In the genomic region with DNA sequence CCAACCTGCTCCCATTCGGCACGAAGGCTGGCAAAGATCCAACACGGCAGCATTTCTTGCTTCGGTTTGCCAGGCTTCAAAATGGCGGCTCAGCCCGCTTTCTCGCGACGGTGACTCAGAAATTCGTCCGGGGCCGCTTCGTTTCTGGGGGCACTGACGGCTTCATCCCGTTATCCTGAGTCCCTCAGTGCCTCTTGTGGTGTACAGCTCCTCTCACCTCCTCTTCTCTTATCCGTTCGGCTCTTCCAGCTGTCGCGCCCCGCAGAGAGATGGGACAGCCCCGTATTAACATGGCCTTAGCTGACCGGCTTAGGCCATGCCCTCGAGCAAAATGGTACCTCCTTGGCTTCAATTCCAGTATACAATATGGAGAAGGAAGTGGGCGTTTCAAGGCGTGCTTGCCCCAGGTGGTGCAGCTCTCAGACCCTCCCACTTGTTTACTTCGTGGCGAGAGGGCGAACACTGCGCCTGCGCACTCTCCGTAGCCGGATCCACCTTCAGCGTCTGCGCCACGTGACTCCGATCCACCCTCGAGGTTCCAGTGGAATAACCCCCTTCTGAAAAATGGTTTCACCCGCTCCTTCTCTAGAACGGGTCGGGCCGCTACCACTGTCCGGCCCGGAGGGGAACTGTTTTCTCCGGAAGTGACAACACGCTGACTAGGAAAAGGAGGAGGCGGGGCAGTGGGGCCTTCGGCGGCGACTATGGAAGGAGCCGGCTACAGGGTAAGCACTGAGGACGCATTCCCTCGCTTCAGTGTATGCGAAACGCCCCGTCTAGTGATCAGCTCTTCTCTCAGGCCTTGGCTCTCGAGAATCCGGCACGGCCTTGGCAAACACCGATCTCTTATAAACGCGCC, we compare ENCODE assay signal across 8 cellular contexts. TPM values are rescaled to one million over a fixed set of nuclear protein-coding genes. Genes with fewer than 3 reads are reported as not detected.
DNase-seq lines count a peak whose midpoint lies in the region; ATAC-seq, FAIRE-seq and TF ChIP-seq lines count a peak whose summit lies in the region.

AKT1S1 (minus strand) TSS at position 336 of the 859 bp plus-strand sequence. CDS start 4,060 bp downstream, outside the sequence.
TBC1D17 (plus strand) TSS at position 683 of the 859 bp plus-strand sequence; CDS start at position 705, 22 bp downstream.

- peak within 1 kb of the TSS; percentile 87 for H3K4me3 ChIP-seq in Caco-2 (ENCODE audit: low read depth, low read length)
- H3K4me3 ChIP-seq in H1 (ENCODE audit: extremely low read depth in 1 of 4, insufficient read depth in 2 of 4, low read depth in 3 of 4, low read length in 4 of 4), result peak within 1 kb of the TSS; percentile 90 to 95 (median 92)

- no peak within 1 kb of the TSS for H3K14ac ChIP-seq in H1 (ENCODE audit: insufficient read length)

- H4K91ac ChIP-seq in H1 (replicated peaks; ENCODE audit: insufficient read length, low read length), result peak within 1 kb of the TSS; percentile 97

- peak within 1 kb of the TSS; percentile 99 for H3K27ac ChIP-seq in H1 (ENCODE audit: low read depth, low read length)

- H3K56ac ChIP-seq in H1 (replicated peaks; ENCODE audit: insufficient read length, low read depth, low read length), result peak within 1 kb of the TSS; percentile 93

- peak within 1 kb of the TSS; percentile 44 for H2BK120ac ChIP-seq in H1 (replicated peaks; ENCODE audit: low read depth, low read length)

- peak within 1 kb of the TSS; percentile 89 for H3K4ac ChIP-seq in H1 (replicated peaks; ENCODE audit: insufficient read length, low read depth, low read length)

- H3K27ac Mint-ChIP-seq in Caco-2 (ENCODE audit: unreplicated experiment), result no peak within 1 kb of the TSS

- CTCF ChIA-PET in Caco-2 (lab: Charles Lee) (interaction anchor here (0.8 kb wide), 2 partner anchors 10 to 13 kb away, joined by 3 to 4 read pairs; no protein-coding TSS in a partner anchor), H1 (lab: Charles Lee; ENCODE audit: partially characterized antibody) (interaction anchor here (0.6 kb wide), 1 partner anchor 13 kb away, joined by 3 read pairs; no protein-coding TSS in a partner anchor)

- H2AFZ ChIP-seq in H1 (ENCODE audit: low read length), result peak within 1 kb of the TSS; percentile 98

- no peaks in the 10 kb centered on the region for H3K9me3 Mint-ChIP-seq in Caco-2 (ENCODE audit: unreplicated experiment)

- H3K27me3 ChIP-seq in Caco-2 (replicated peaks; ENCODE audit: control insufficient read depth, insufficient read depth, low read length) (no peaks in the 10 kb centered on the region), H1 (replicated peaks in 1 of 4; ENCODE audit: control insufficient read depth in 3 of 4, extremely low read depth in 1 of 4, insufficient read depth in 3 of 4, low read length in 3 of 4) (no peaks in the 10 kb centered on the region)

- TSS peak; percentile 65 for BruUV-seq in Caco-2 (replicated peaks; lab: Mats Ljungman, UMichigan)

- peak within 1 kb of the TSS; percentile 97 for H4K5ac ChIP-seq in H1 (ENCODE audit: insufficient read length, low read depth, low read length)

- no peak for TF ChIP-seq CTCF in Caco-2 (IDR thresholded peaks at IDR 0.05; ENCODE audit: insufficient read depth in 1 of 2, low read depth in 1 of 2, low read length in 1 of 2, severe bottlenecking in 1 of 2, unreplicated experiment in 1 of 2)
- TF ChIP-seq CTCF in H1 (IDR thresholded peaks at IDR 0.05; ENCODE audit: control extremely low read depth in 1 of 3, insufficient read depth in 1 of 3, low read depth in 1 of 3, low read length in 3 of 3), result no peak

- H3K4me1 ChIP-seq in Caco-2 (peaks cover 9% of the 10 kb centered on the region; the same call in 1 of the 2 replicates), H1 (replicated peaks in 1 of 4; ENCODE audit: control insufficient read depth in 3 of 4, insufficient read depth in 4 of 4, low read length in 3 of 4) (peaks cover 0 to 13% (median 7%) of the 10 kb centered on the region in 4 experiments; a peak in 6 of 7 replicates)

- peak within 1 kb of the TSS; percentile 99 for H2BK12ac ChIP-seq in H1 (ENCODE audit: low read depth, low read length)

- peak within 1 kb of the TSS; percentile 99 for H4K8ac ChIP-seq in H1 (ENCODE audit: extremely low read depth, insufficient read depth, low read length)

- peaks cover 16% of the 10 kb centered on the region for H3K23me2 ChIP-seq in H1 (ENCODE audit: low read depth, low read length)

- POLR2A ChIA-PET in Caco-2 (lab: Charles Lee) (interaction anchor here (0.7 to 2.4 kb wide), 9 partner anchors 8 to 452 kb away, joined by 3 to 12 read pairs (median 3); partner anchors contain the start of genes AP2A1, ATF5, KCNC3 and NUP62), H1 (lab: Charles Lee; ENCODE audit: partially characterized antibody) (interaction anchor here (0.8 to 6.2 kb wide), 19 partner anchors 11 to 378 kb away, joined by 3 to 76 read pairs (median 6); partner anchors contain the start of genes ATF5, CPT1C, MED25 and NUP62)

- peaks cover 0 to 30% of the 10 kb centered on the region in 2 experiments; a peak in 2 of 4 replicates for H3K79me2 ChIP-seq in H1 (ENCODE audit: control insufficient read depth in 1 of 2, insufficient read depth in 2 of 2, low read length in 2 of 2)

- peak; percentile 98 for FAIRE-seq in HTR-8/SVneo (lab: Jason Lieb, UNC)
- FAIRE-seq in H1 (lab: Jason Lieb, UNC), result peak; percentile 94

- peaks cover 7 to 9% of the 10 kb centered on the region in 2 experiments for H4K20me1 ChIP-seq in H1 (replicated peaks in 1 of 2; ENCODE audit: control insufficient read depth in 1 of 2, insufficient read depth in 2 of 2, low read length in 2 of 2)

- H3K18ac ChIP-seq in H1 (ENCODE audit: extremely low read depth, low read length), result peak within 1 kb of the TSS; percentile 99

- intact Hi-C loops in Caco-2 (cut with micrococcal nuclease; ENCODE audit: unreplicated experiment), result loop anchor here (1.0 to 10.0 kb wide), 4 partner anchors 8 to 438 kb away; partner anchors contain the start of genes AP2A1 and RRAS

- H3K79me1 ChIP-seq in H1 (ENCODE audit: low read depth, low read length), result peaks cover 16% of the 10 kb centered on the region

- H3K4me1 Mint-ChIP-seq in Caco-2 (ENCODE audit: low read depth, unreplicated experiment), result no peaks in the 10 kb centered on the region

- no peaks in the 10 kb centered on the region for H3K27me3 Mint-ChIP-seq in Caco-2 (ENCODE audit: insufficient read depth, unreplicated experiment)

- TF ChIP-seq RAD21 in H1 (IDR thresholded peaks at IDR 0.05 in 1 of 2, conservative IDR thresholded peaks at IDR 0.05 in 1 of 2; ENCODE audit: low read depth in 2 of 2, low read length in 2 of 2), result no peak

- peak; percentile 83 to 90 for TF ChIP-seq POLR2A in H1 (IDR thresholded peaks at IDR 0.05; ENCODE audit: control extremely low read depth in 1 of 2, low read depth in 2 of 2, low read length in 2 of 2)

- H3K4me2 ChIP-seq in H1 (ENCODE audit: insufficient read depth in 1 of 2, low read depth in 2 of 2, low read length in 2 of 2), result peak within 1 kb of the TSS; percentile 90 to 92

- no peak within 1 kb of the TSS for H3K23ac ChIP-seq in H1 (ENCODE audit: insufficient read length)

- H2BK15ac ChIP-seq in H1 (ENCODE audit: low read length), result peak within 1 kb of the TSS; percentile 97; the same call in 1 of the 2 replicates

- H2AK5ac ChIP-seq in H1 (ENCODE audit: low read depth, low read length), result peak within 1 kb of the TSS; percentile 86; the same call in 1 of the 2 replicates

- peaks cover 14% of the 10 kb centered on the region for H3K36me3 Mint-ChIP-seq in Caco-2 (ENCODE audit: insufficient read depth, unreplicated experiment)

- peak within 1 kb of the TSS; percentile 94 to 99 (median 98) for H3K9ac ChIP-seq in H1 (replicated peaks in 1 of 4; ENCODE audit: extremely low read depth in 1 of 4, low read depth in 3 of 4, low read length in 3 of 4)

- peaks cover 9% of the 10 kb centered on the region for H3K36me3 ChIP-seq in Caco-2 (ENCODE audit: control insufficient read depth, insufficient read depth, low read length)
- H3K36me3 ChIP-seq in H1 (ENCODE audit: control insufficient read depth in 2 of 4, insufficient read depth in 4 of 4, low read length in 3 of 4), result peaks cover 6 to 29% (median 23%) of the 10 kb centered on the region in 4 experiments

- no peak within 1 kb of the TSS for H3K4me3 Mint-ChIP-seq in Caco-2 (ENCODE audit: unreplicated experiment)

- ATAC-seq in GM21381 (IDR thresholded peaks at IDR 0.05; ENCODE audit: unreplicated experiment), result peak; percentile 60

- no peaks in the 10 kb centered on the region for H3K9me3 ChIP-seq in Caco-2
- no peaks in the 10 kb centered on the region for H3K9me3 ChIP-seq in H1 (ENCODE audit: insufficient read depth in 2 of 2, low read depth in 1 of 2, low read length in 1 of 2)

- TF ChIP-seq EP300 in H1 (IDR thresholded peaks at IDR 0.05; ENCODE audit: borderline replicate concordance in 1 of 2, low read depth in 2 of 2, low read length in 2 of 2), result peak in 1 of 2 experiments; percentile 100; a peak in 2 of 3 replicates

- 1% methylated on average over 58 of the region's 61 CpGs; no CpG with 5 or more reads in 1 of the 2 experiments for WGBS in H1 (ENCODE audit: extremely low coverage in 1 of 2, insufficient coverage in 1 of 2, insufficient read length in 1 of 2, insufficient replicate concordance in 2 of 2, low coverage in 1 of 2, low lambda C conversion rate in 2 of 2, missing lambda C conversion rate in 1 of 2), 2 experiments

- peak within 1 kb of the TSS; percentile 100 for H2BK5ac ChIP-seq in H1 (ENCODE audit: low read depth, low read length)

- H2BK20ac ChIP-seq in H1 (ENCODE audit: low read length), result 0 out of 2 replicates have a peak within 1 kb of the TSS, but pooled peaks have one; percentile 87

- DNase-seq in Caco-2 (peak; percentile 99 to 100), HTR-8/SVneo (ENCODE audit: insufficient read length, low spot score) (peak; percentile 97), NOMO-1 treated with dmso at 0.1 percent for 144 hours (lab: John Stamatoyannopoulos, UW; ENCODE audit: unreplicated experiment) (peak; percentile 98), H1 (ENCODE audit: low read depth in 1 of 2, low spot score in 2 of 2) (peak; percentile 96 to 100), medulla oblongata (ENCODE audit: extremely low spot score) (peak; percentile 100)
- peak; percentile 84 to 97 (median 88) for DNase-seq in activated CD8-positive, alpha-beta memory T cell treated with anti-CD3 and anti-CD28 coated beads for 48 hours (ENCODE audit: low read depth in 2 of 3, low spot score in 2 of 3)
- DNase-seq in stimulated activated CD8-positive, alpha-beta memory T cell treated with anti-CD3 and anti-CD28 coated beads, Interleukin-12 subunit alpha, Interleukin-12 subunit beta, amount 100 ng/mL, for 1 hour (ENCODE audit: low read depth), result peak; percentile 99

RNA-seq across cellular contexts. Expression of gene AKT1S1, which starts in this region (rescaled TPM):
- total RNA-seq in Caco-2 (2022), result 64.6 and 77.6 TPM in 2 replicates
- total RNA-seq in H1 (2021; fragmentation: NEBNext Ultra II Directional; extraction: Animal tissue kit (Norgen Biotek cat#: 25700)), result 45.9 and 46.7 TPM in 2 replicates
- polyA plus RNA-seq in H1 (2011; rRNA removed), result 40.7 and 73.3 TPM in 2 replicates
- polyA plus RNA-seq in H1 (2011; cell fraction: cytosol; rRNA removed), result 38.3 TPM
- 48.5 TPM for polyA plus RNA-seq in H1 (2011; cell fraction: nucleus; rRNA removed)
- polyA plus RNA-seq in H1 (2012, experiment 1 of 2), result 33.7 to 44.3 TPM (median 42.7 TPM) in 4 replicates
- polyA plus RNA-seq in H1 (2012, experiment 2 of 2), result 47.7 TPM
- polyA plus RNA-seq in H1 (2013, experiment 1 of 2), result 52.8 TPM
- 54.7 TPM for polyA plus RNA-seq in H1 (2013, experiment 2 of 2)
- polyA minus RNA-seq in H1 (2011; rRNA and poly(A)+ RNA removed), result 10.9 and 14.9 TPM in 2 replicates
- polyA minus RNA-seq in H1 (2011; cell fraction: cytosol; rRNA and poly(A)+ RNA removed), result 26.5 TPM
- polyA minus RNA-seq in H1 (2011; cell fraction: nucleus; rRNA and poly(A)+ RNA removed), result 26.0 TPM

RNA-seq across cellular contexts. Expression of gene TBC1D17, which starts in this region (rescaled TPM):
- total RNA-seq in Caco-2 (2022), result 55.3 and 56.5 TPM in 2 replicates
- 44.9 and 47.6 TPM in 2 replicates for total RNA-seq in H1 (2021; fragmentation: NEBNext Ultra II Directional; extraction: Animal tissue kit (Norgen Biotek cat#: 25700))
- polyA plus RNA-seq in H1 (2011; rRNA removed), result 30.3 and 53.7 TPM in 2 replicates
- polyA plus RNA-seq in H1 (2011; cell fraction: cytosol; rRNA removed), result 23.2 TPM
- 73.8 TPM for polyA plus RNA-seq in H1 (2011; cell fraction: nucleus; rRNA removed)
- polyA plus RNA-seq in H1 (2012, experiment 1 of 2), result 41.7 to 47.2 TPM (median 43.5 TPM) in 4 replicates
- polyA plus RNA-seq in H1 (2012, experiment 2 of 2), result 52.8 TPM
- polyA plus RNA-seq in H1 (2013, experiment 1 of 2), result 34.8 TPM
- polyA plus RNA-seq in H1 (2013, experiment 2 of 2), result 35.2 TPM
- 24.6 and 29.7 TPM in 2 replicates for polyA minus RNA-seq in H1 (2011; rRNA and poly(A)+ RNA removed)
- polyA minus RNA-seq in H1 (2011; cell fraction: cytosol; rRNA and poly(A)+ RNA removed), result 27.0 TPM
- 27.3 TPM for polyA minus RNA-seq in H1 (2011; cell fraction: nucleus; rRNA and poly(A)+ RNA removed)

Comparison
In these comparisons a context has a peak if more than half of its experiments do, and no peak if none do; other contexts are left out.
1. Peak in every context shown above with its lines: DNase-seq, ATAC-seq, H3K4me3 ChIP-seq and H3K27ac ChIP-seq.